ENCODE assay signal across 21 cellular contexts in the genomic region with DNA sequence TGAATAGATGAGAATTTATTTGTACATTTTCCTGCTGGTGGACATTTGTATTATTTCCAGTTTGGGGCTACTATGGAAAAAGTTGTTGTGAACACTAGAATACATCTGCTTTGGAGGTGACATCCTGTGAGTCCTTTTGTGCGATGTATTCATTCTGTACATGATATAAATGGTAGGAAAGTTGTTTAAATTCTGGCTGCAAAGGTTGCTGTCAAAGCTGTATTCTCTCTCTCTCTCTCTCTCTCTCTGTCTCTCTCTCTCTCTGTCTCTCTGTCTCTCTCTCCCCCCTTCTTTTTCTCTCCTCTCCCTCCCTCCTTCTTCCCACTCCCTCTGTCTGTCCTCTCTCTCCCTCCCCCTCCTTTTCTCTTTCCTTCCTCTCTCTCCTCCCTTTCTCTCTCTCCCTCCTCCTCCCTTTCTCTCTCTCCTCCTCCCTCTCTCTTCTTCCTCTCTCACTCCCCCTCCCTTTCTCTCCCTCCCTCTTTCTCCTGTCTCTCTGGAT.
"Had no signal": no experiment of that assay in that cellular context is flagged by ENCODE, and none has a peak within 500 bp of the region (broad histone marks: within the 10 kb centered on the region; RNA-seq: fewer than 3 reads in every experiment).

No MANE protein-coding gene starts in this region.

- H3K4me3 Mint-ChIP-seq: naive thymus-derived CD8-positive, alpha-beta T cell; nephron; stimulated activated naive B cell treated with anti-CD40 and anti-IgM and Interleukin-4, amounts not matched to agents 10 μg/mL and 1 μg/mL and 100 μg/mL, for 72 hours; stimulated activated naive CD8-positive, alpha-beta T cell treated with anti-CD3 and anti-CD28 coated beads, Interleukin-15, Interleukin-2, amounts not matched to agents 100 ng/mL and 50 ng/mL, for 24 hours had no signal

- H3K27ac Mint-ChIP-seq: naive thymus-derived CD8-positive, alpha-beta T cell; nephron; progenitor cell of endocrine pancreas; stimulated activated naive B cell treated with anti-CD40 and anti-IgM and Interleukin-4, amounts not matched to agents 10 μg/mL and 1 μg/mL and 100 μg/mL, for 72 hours; stimulated activated naive CD8-positive, alpha-beta T cell treated with anti-CD3 and anti-CD28 coated beads, Interleukin-15, Interleukin-2, amounts not matched to agents 100 ng/mL and 50 ng/mL, for 24 hours had no signal

- H3K4me1 Mint-ChIP-seq: naive thymus-derived CD8-positive, alpha-beta T cell; nephron; stimulated activated naive B cell treated with anti-CD40 and anti-IgM and Interleukin-4, amounts not matched to agents 10 μg/mL and 1 μg/mL and 100 μg/mL, for 72 hours had no signal

- FAIRE-seq: keratinocyte had no signal

- DNase-seq: hippocampal formation; kidney glomerular epithelial cell; left cardiac atrium; left lung; lower lobe of right lung; mammary epithelial cell; mesenchymal stem cell; naive thymus-derived CD8-positive, alpha-beta T cell; ovary; stimulated activated CD4-positive, alpha-beta T cell treated with anti-CD3 and anti-CD28 coated beads, Interleukin-12 subunit alpha, Interleukin-12 subunit beta, amount 100 ng/mL, for 4 hours; stimulated activated CD4-positive, alpha-beta T cell treated with anti-CD3 and anti-CD28 coated beads, Interleukin-15, amount 100 ng/mL, for 24 hours; stimulated activated CD4-positive, alpha-beta T cell treated with anti-CD3 and anti-CD28 coated beads, Interleukin-2, amount 100 ng/mL, for 24 hours; stimulated activated CD4-positive, alpha-beta T cell treated with anti-CD3 and anti-CD28 coated beads, Interleukin-4, amount 100 ng/mL, for 1 hour; stimulated activated naive B cell treated with anti-CD40 and anti-IgM and Interleukin-4, amounts not matched to agents 10 μg/mL and 1 μg/mL and 100 μg/mL, for 72 hours; tibial artery; trophoblast cell; upper lobe of right lung had no signal

- H3K27me3 Mint-ChIP-seq: progenitor cell of endocrine pancreas had no signal
